ENCODE assay signal across 15 cellular contexts in the genomic region with DNA sequence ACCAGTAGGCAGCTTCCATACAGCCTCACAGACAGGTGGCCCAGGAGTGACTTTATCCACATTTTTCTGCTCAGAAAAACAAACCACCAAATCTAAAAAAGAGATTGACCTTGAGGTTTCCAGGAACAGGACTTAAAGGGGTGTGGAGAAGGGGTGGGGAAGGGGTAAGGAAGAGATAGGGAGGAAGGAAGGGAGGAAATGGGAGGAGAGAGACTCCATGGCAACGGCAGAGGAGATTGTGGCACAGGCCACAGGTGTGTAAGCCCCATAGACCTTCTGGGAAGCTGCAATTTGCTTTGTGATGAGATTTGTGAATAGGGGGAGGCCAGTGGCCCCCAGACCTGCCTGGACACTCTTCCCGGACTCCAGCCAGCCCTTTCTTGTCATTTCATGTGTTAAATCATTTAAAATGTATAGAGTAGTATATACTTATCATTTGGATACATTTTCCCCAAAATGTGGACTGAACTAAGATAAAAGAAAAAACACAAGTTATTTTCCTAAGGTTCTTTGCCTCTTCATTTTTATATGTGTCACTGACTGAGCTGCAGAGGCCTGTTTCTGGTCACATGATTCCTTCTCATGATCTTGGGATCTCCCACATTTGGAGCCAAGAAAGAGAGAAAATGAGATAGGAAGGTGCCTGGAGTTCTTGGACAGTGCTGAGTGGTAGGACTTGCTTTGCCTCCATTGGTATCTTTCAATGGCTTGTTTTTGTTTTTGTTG. TPM values are rescaled to one million over a fixed set of nuclear protein-coding genes. Genes with fewer than 3 reads are reported as not detected.
"Had no signal": no experiment of that assay in that cellular context is flagged by ENCODE, and none has a peak within 500 bp of the region (broad histone marks: within the 10 kb centered on the region; RNA-seq: fewer than 3 reads in every experiment).

No MANE protein-coding gene starts in this region.

- DNase-seq: activated naive CD4-positive, alpha-beta T cell treated with anti-CD3 and anti-CD28 coated beads for 36 hours; erythroblast; hippocampal formation; kidney; nucleus accumbens; right cardiac atrium; stimulated activated CD4-positive, alpha-beta T cell treated with anti-CD3 and anti-CD28 coated beads, Interleukin-4, amount 100 ng/mL, for 4 hours; stimulated activated CD8-positive, alpha-beta memory T cell treated with anti-CD3 and anti-CD28 coated beads, Interleukin-4, amount 100 ng/mL, for 48 hours; stimulated activated naive CD4-positive, alpha-beta T cell treated with Interleukin-2 at 50 U/mL for 16 hours had no signal

- H3K27me3 ChIP-seq: suprapubic skin, upper lobe of left lung had no signal

- H3K9me3 ChIP-seq: prostate gland, suprapubic skin, upper lobe of left lung had no signal

- H3K27ac ChIP-seq: prostate gland, suprapubic skin, upper lobe of left lung had no signal

- H3K36me3 ChIP-seq: prostate gland, suprapubic skin, upper lobe of left lung had no signal

- H3K4me3 ChIP-seq: prostate gland, smooth muscle cell, suprapubic skin, upper lobe of left lung had no signal

RNA-seq across cellular contexts. Expression of a gene that starts 55.5 kb away (rescaled TPM):
- total RNA-seq: dermis microvascular lymphatic vessel endothelial cell, glomerular endothelial cell had no signal
- polyA plus RNA-seq: smooth muscle cell had no signal
